1 cellular context compared by ENCODE assay signal in the genomic region with DNA sequence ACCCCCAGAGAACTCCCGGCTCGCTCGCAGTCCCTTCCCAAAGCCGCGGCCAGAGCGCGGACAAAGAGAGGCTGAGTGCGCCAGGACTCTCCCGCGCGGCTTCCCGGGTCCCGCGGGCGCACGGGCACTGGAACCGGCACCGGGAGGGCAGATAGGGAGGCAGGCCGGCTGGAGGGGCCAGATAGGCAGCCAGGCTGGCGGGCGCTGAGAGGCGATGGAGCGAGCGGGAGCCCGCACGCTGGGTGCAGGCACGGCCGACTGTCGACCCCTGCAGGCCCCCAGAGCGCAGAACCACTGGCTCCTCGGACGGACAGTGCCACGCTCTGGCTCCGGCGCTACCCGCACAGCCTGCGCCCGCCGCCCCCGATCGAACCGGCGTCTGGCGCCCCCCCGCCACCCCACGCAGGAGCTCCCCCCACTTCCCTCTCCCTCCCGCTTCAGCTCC.
A peak's percentile ranks its signal among the peaks of the same experiment; 100 is the strongest.
TF ChIP-seq lines count a peak whose summit lies in the region.

No MANE protein-coding gene starts in this region.

TF ChIP-seq in PFSK-1, 5 proteins besides CTCF, POLR2A, EP300 and RAD21:
- no peak for TF ChIP-seq POLR2AphosphoS5 (IDR thresholded peaks at IDR 0.05; ENCODE audit: low read depth, low read length)
- no peak for TF ChIP-seq TAF1 (IDR thresholded peaks at IDR 0.05; ENCODE audit: borderline replicate concordance, insufficient read depth, low read length)
- peak; percentile 43 for TF ChIP-seq FOXP2 (optimal IDR thresholded peaks at IDR 0.05; ENCODE audit: borderline replicate concordance, extremely low read depth, extremely low read length, insufficient read depth)
